34 cellular contexts compared by ENCODE assay signal in genomic region chr17:53409588-53409987, GRCh38.
DNase-seq lines count a peak whose midpoint lies in the region; ATAC-seq, FAIRE-seq and TF ChIP-seq lines count a peak whose summit lies in the region.
"Had no signal": no experiment of that assay in that cellular context is flagged by ENCODE, and none has a peak within 500 bp of the region (broad histone marks: within the 10 kb centered on the region; RNA-seq: fewer than 3 reads in every experiment).

No MANE protein-coding gene starts in this region.

- in situ Hi-C loops in HepG2 (cut with HindIII; ENCODE audit: extremely low pct_ligation_motif_present, low pct_unique_long_range_greater_than_20kb) (no loop called here), K562 (cut with MboI) (no loop called here)

- CTCF ChIA-PET in HepG2 (lab: Yijun Ruan, JAX; ENCODE audit: low intra/inter-chr PET ratio, low total read pairs): no interaction called here
- CTCF ChIA-PET in A549 (lab: Yijun Ruan, JAX): no interaction called here
- CTCF ChIA-PET in K562 (lab: Yijun Ruan, JAX; ENCODE audit: low intra/inter-chr PET ratio): no interaction called here
- CTCF ChIA-PET in activated CD8-positive, alpha-beta T cell treated with anti-CD3 and anti-CD28 coated beads for 36 hours (lab: Charles Lee): no interaction called here

- TF ChIP-seq EP300 in HepG2 (IDR thresholded peaks at IDR 0.05; ENCODE audit: low read depth in 2 of 2, low read length in 2 of 2) (no peak), HepG2 (CRISPR knock-in tag; IDR thresholded peaks at IDR 0.05; ENCODE audit: borderline replicate concordance) (no peak), A549 (IDR thresholded peaks at IDR 0.05) (no peak), K562 (IDR thresholded peaks at IDR 0.05; ENCODE audit: low read length) (no peak)

- H3K27me3 Mint-ChIP-seq in T-helper 17 cell: no peaks in the 10 kb centered on the region
- H3K27me3 Mint-ChIP-seq in activated CD8-positive, alpha-beta T cell treated with anti-CD3 and anti-CD28 coated beads for 36 hours: no peaks in the 10 kb centered on the region
- H3K27me3 Mint-ChIP-seq: B cell; CD4-positive, alpha-beta memory T cell; CD4-positive, alpha-beta T cell; CD4-positive, CD25-positive, alpha-beta regulatory T cell; CD8-positive, alpha-beta memory T cell had no signal

- peaks cover 75% of the 10 kb centered on the region for H3K9me3 ChIP-seq in HepG2 (ENCODE audit: low read length)
- no peaks in the 10 kb centered on the region for H3K9me3 ChIP-seq in right lobe of liver
- peaks cover 22% of the 10 kb centered on the region; the same call in 2 of the 3 replicates for H3K9me3 ChIP-seq in A549
- no peaks in the 10 kb centered on the region for H3K9me3 ChIP-seq in K562 (replicated peaks; ENCODE audit: control insufficient read depth, insufficient read depth, low read depth, low read length)
- no peaks in the 10 kb centered on the region for H3K9me3 ChIP-seq in T-helper 17 cell (ENCODE audit: control insufficient read depth, low read length, poor library complexity, severe bottlenecking)
- H3K9me3 ChIP-seq: BE2C, Caco-2 had no signal

- H3K9ac ChIP-seq in HepG2 (ENCODE audit: insufficient read depth, low read depth, low read length) (no peak overlapping the region), K562 (ENCODE audit: insufficient read depth in 1 of 2, low read depth in 2 of 2, low read length in 2 of 2) (no peak overlapping the region)
- H3K9ac ChIP-seq: BLaER1; BLaER1 treated with 17β-estradiol and CSF1 and Interleukin-3, amounts not matched to agents 10 nM and 100 nM had no signal

- H3K4me2 ChIP-seq in HepG2 (ENCODE audit: low read depth, low read length): no peak overlapping the region
- H3K4me2 ChIP-seq in A549: no peak overlapping the region
- H3K4me2 ChIP-seq in K562 (ENCODE audit: insufficient read depth, low read length): no peak overlapping the region
- H3K4me2 ChIP-seq: BLaER1; BLaER1 treated with 17β-estradiol and CSF1 and Interleukin-3, amounts not matched to agents 10 nM and 100 nM had no signal

- TF ChIP-seq RAD21 in HepG2 (CRISPR knock-in tag; IDR thresholded peaks at IDR 0.05) (no peak), A549 (conservative IDR thresholded peaks at IDR 0.05 in 1 of 2, IDR thresholded peaks at IDR 0.05 in 1 of 2) (no peak), K562 (CRISPR knock-in tag; conservative IDR thresholded peaks at IDR 0.05 in 1 of 2, IDR thresholded peaks at IDR 0.05 in 1 of 2) (no peak)

- H3K4me1 ChIP-seq in HepG2 (ENCODE audit: insufficient read depth, low read length) (no peaks in the 10 kb centered on the region), right lobe of liver (no peaks in the 10 kb centered on the region), A549 (no peaks in the 10 kb centered on the region), K562 (replicated peaks in 1 of 2; ENCODE audit: control insufficient read depth in 2 of 2, insufficient read depth in 2 of 2, low read length in 2 of 2) (no peaks in the 10 kb centered on the region)
- H3K4me1 ChIP-seq: BE2C; BLaER1; BLaER1 treated with 17β-estradiol and CSF1 and Interleukin-3, amounts not matched to agents 10 nM and 100 nM; Caco-2 had no signal

- DNase-seq in HepG2 (ENCODE audit: low spot score) (no peak), right lobe of liver (no peak), A549 (ENCODE audit: low read depth in 1 of 2, low spot score in 1 of 2) (no peak), K562 (ENCODE audit: extremely low read depth in 1 of 4, low spot score in 3 of 4) (no peak), T-helper 17 cell (no peak)
- no peak for DNase-seq in activated CD8-positive, alpha-beta T cell treated with anti-CD3 and anti-CD28 coated beads for 36 hours
- DNase-seq: 8988T; ACHN; AML-193; BE2C; C1 segment of cervical spinal cord; Caco-2; Calu3; CD4-positive, alpha-beta memory T cell; CD4-positive, alpha-beta T cell; CD4-positive, CD25-positive, alpha-beta regulatory T cell; CD8-positive, alpha-beta memory T cell; CD8-positive, alpha-beta T cell; COR-L47; DMS 273 treated with DMSO at 0.1 percent for 48 hours; DMS153; DMS53; DMS79; DMS79 treated with DMSO at 0.1 percent for 48 hours; DND-41; EL had no signal

- H3K27ac ChIP-seq in HepG2 (ENCODE audit: extremely low read length, insufficient read depth, low read length) (no peak overlapping the region), right lobe of liver (no peak overlapping the region), A549 (no peak overlapping the region), K562 (ENCODE audit: extremely low read depth, low read depth, low read length) (no peak overlapping the region)
- H3K27ac ChIP-seq: 22Rv1; BLaER1; BLaER1 treated with 17β-estradiol and CSF1 and Interleukin-3, amounts not matched to agents 10 nM and 100 nM; C4-2B had no signal

- no peak for FAIRE-seq in HepG2 (lab: Jason Lieb, UNC)
- FAIRE-seq in A549 (lab: Jason Lieb, UNC): no peak
- no peak for FAIRE-seq in K562 (lab: Jason Lieb, UNC)
- FAIRE-seq: A204.1, D721Med had no signal

- H3K4me3 ChIP-seq in HepG2 (replicated peaks in 1 of 3; ENCODE audit: insufficient read depth in 1 of 3, low read depth in 2 of 3, low read length in 3 of 3): no peak overlapping the region
- no peak overlapping the region for H3K4me3 ChIP-seq in right lobe of liver
- no peak overlapping the region for H3K4me3 ChIP-seq in A549
- H3K4me3 ChIP-seq in K562: no peak overlapping the region
- H3K4me3 ChIP-seq: BLaER1; BLaER1 treated with 17β-estradiol and CSF1 and Interleukin-3, amounts not matched to agents 10 nM and 100 nM had no signal

- H2AFZ ChIP-seq in HepG2 (ENCODE audit: low read length): no peak overlapping the region
- no peak overlapping the region for H2AFZ ChIP-seq in K562 (ENCODE audit: low read depth, low read length)

- no peaks in the 10 kb centered on the region for H3K9me1 ChIP-seq in K562 (ENCODE audit: control insufficient read depth, insufficient read depth, low read length)

- no peaks in the 10 kb centered on the region for H3K4me1 Mint-ChIP-seq in T-helper 17 cell
- H3K4me1 Mint-ChIP-seq in activated CD8-positive, alpha-beta T cell treated with anti-CD3 and anti-CD28 coated beads for 36 hours (ENCODE audit: low read depth): no peaks in the 10 kb centered on the region
- H3K4me1 Mint-ChIP-seq: B cell; CD14-positive monocyte; CD4-positive, alpha-beta memory T cell; CD4-positive, CD25-positive, alpha-beta regulatory T cell; CD8-positive, alpha-beta memory T cell had no signal

- no peak overlapping the region for H3K27ac Mint-ChIP-seq in T-helper 17 cell
- H3K27ac Mint-ChIP-seq in activated CD8-positive, alpha-beta T cell treated with anti-CD3 and anti-CD28 coated beads for 36 hours: no peak overlapping the region
- H3K27ac Mint-ChIP-seq: B cell; CD14-positive monocyte; CD4-positive, alpha-beta memory T cell; CD4-positive, alpha-beta T cell; CD4-positive, CD25-positive, alpha-beta regulatory T cell; CD8-positive, alpha-beta memory T cell; CD8-positive, alpha-beta T cell had no signal

- TF ChIP-seq CTCF in HepG2 (CRISPR knock-in tag; IDR thresholded peaks at IDR 0.05): no peak
- TF ChIP-seq CTCF in right lobe of liver (IDR thresholded peaks at IDR 0.05): no peak
- TF ChIP-seq CTCF in A549 (IDR thresholded peaks at IDR 0.05): no peak
- TF ChIP-seq CTCF in K562 (IDR thresholded peaks at IDR 0.05 in 2 of 3, conservative IDR thresholded peaks at IDR 0.05 in 1 of 3; ENCODE audit: insufficient read depth in 2 of 3, low read depth in 1 of 3, low read length in 3 of 3): no peak
- no peak for TF ChIP-seq CTCF in activated CD8-positive, alpha-beta T cell treated with anti-CD3 and anti-CD28 coated beads for 36 hours (IDR thresholded peaks at IDR 0.05)

- H3K27me3 ChIP-seq in HepG2 (ENCODE audit: control insufficient read depth in 1 of 2, insufficient read depth in 2 of 2, low read length in 2 of 2) (no peaks in the 10 kb centered on the region), right lobe of liver (no peaks in the 10 kb centered on the region), K562 (ENCODE audit: control insufficient read depth in 2 of 2, insufficient read depth in 2 of 2, low read length in 2 of 2) (no peaks in the 10 kb centered on the region)
- H3K27me3 ChIP-seq: BE2C; BLaER1; BLaER1 treated with 17β-estradiol and CSF1 and Interleukin-3, amounts not matched to agents 10 nM and 100 nM had no signal

- H3K79me2 ChIP-seq in HepG2 (ENCODE audit: insufficient read depth, low read length) (no peaks in the 10 kb centered on the region), K562 (ENCODE audit: control insufficient read depth, insufficient read depth, low read length) (no peaks in the 10 kb centered on the region)

- H3K9me3 Mint-ChIP-seq in activated CD8-positive, alpha-beta T cell treated with anti-CD3 and anti-CD28 coated beads for 36 hours: peaks cover 22% of the 10 kb centered on the region

- BruUV-seq in HepG2 (replicated peaks; lab: Mats Ljungman, UMichigan) (no TSS peak), K562 (replicated peaks; lab: Mats Ljungman, UMichigan) (no TSS peak)

- H4K20me1 ChIP-seq in HepG2 (ENCODE audit: insufficient read depth, low read length): no peaks in the 10 kb centered on the region
- no peaks in the 10 kb centered on the region for H4K20me1 ChIP-seq in K562 (replicated peaks; ENCODE audit: control insufficient read depth, insufficient read depth, low read length)
- H4K20me1 ChIP-seq: BLaER1; BLaER1 treated with 17β-estradiol and CSF1 and Interleukin-3, amounts not matched to agents 10 nM and 100 nM had no signal

- intact Hi-C loops in HepG2 (cut with micrococcal nuclease; ENCODE audit: unreplicated experiment) (no loop called here), right lobe of liver (cut with DNase I) (no loop called here), K562 (cut with micrococcal nuclease) (no loop called here)
- intact Hi-C loops in activated CD8-positive, alpha-beta T cell treated with anti-CD3 and anti-CD28 coated beads for 36 hours (cut with micrococcal nuclease): no loop called here

- TF ChIP-seq POLR2A in HepG2 (IDR thresholded peaks at IDR 0.05; ENCODE audit: insufficient read depth in 1 of 2, low read depth in 2 of 2, low read length in 2 of 2) (no peak), right lobe of liver (IDR thresholded peaks at IDR 0.05) (no peak), A549 (IDR thresholded peaks at IDR 0.05; ENCODE audit: low read length) (no peak), K562 (conservative IDR thresholded peaks at IDR 0.05) (no peak)

- H3K36me3 ChIP-seq in HepG2 (replicated peaks in 1 of 2; ENCODE audit: control insufficient read depth in 1 of 2, insufficient read depth in 2 of 2, low read length in 2 of 2) (no peaks in the 10 kb centered on the region), right lobe of liver (no peaks in the 10 kb centered on the region), K562 (ENCODE audit: control insufficient read depth, insufficient read depth, low read length) (no peaks in the 10 kb centered on the region)
- H3K36me3 ChIP-seq: BE2C; BLaER1; BLaER1 treated with 17β-estradiol and CSF1 and Interleukin-3, amounts not matched to agents 10 nM and 100 nM had no signal

- 3% methylated on average over 2 of the region's 2 CpGs for WGBS in HepG2 (ENCODE audit: low lambda C conversion rate)
- WGBS in right lobe of liver (ENCODE audit: insufficient coverage, low coverage, low lambda C conversion rate, missing lambda C conversion rate): 27% methylated on average over 2 of the region's 2 CpGs
- WGBS in A549 (ENCODE audit: missing lambda C conversion rate): under 1% methylated on average over 2 of the region's 2 CpGs
- WGBS in K562 (ENCODE audit: insufficient coverage, low coverage, missing lambda C conversion rate): 5% methylated on average over 2 of the region's 2 CpGs

- POLR2A ChIA-PET in HepG2 (lab: Yijun Ruan, JAX): no interaction called here
- POLR2A ChIA-PET in A549 (lab: Yijun Ruan, JAX): no interaction called here
- POLR2A ChIA-PET in K562 (lab: Yijun Ruan, JAX): no interaction called here
- POLR2A ChIA-PET in activated CD8-positive, alpha-beta T cell treated with anti-CD3 and anti-CD28 coated beads for 36 hours (lab: Charles Lee): no interaction called here

- H3K4me3 Mint-ChIP-seq in T-helper 17 cell: no peak overlapping the region
- H3K4me3 Mint-ChIP-seq in activated CD8-positive, alpha-beta T cell treated with anti-CD3 and anti-CD28 coated beads for 36 hours: no peak overlapping the region
- H3K4me3 Mint-ChIP-seq: B cell; CD14-positive monocyte; CD4-positive, alpha-beta memory T cell; CD4-positive, alpha-beta T cell; CD4-positive, CD25-positive, alpha-beta regulatory T cell; CD8-positive, alpha-beta memory T cell; CD8-positive, alpha-beta T cell had no signal

- H3K36me3 Mint-ChIP-seq in T-helper 17 cell (ENCODE audit: low read depth): no peaks in the 10 kb centered on the region
- no peaks in the 10 kb centered on the region for H3K36me3 Mint-ChIP-seq in activated CD8-positive, alpha-beta T cell treated with anti-CD3 and anti-CD28 coated beads for 36 hours (ENCODE audit: low read depth)
- H3K36me3 Mint-ChIP-seq: CD14-positive monocyte; CD4-positive, alpha-beta memory T cell; CD4-positive, CD25-positive, alpha-beta regulatory T cell; CD8-positive, alpha-beta memory T cell; CD8-positive, alpha-beta T cell had no signal

- ATAC-seq in HepG2 (no peak), right lobe of liver (no peak), A549 (no peak), K562 (no peak), T-helper 17 cell (no peak)
- ATAC-seq in activated CD8-positive, alpha-beta T cell treated with anti-CD3 and anti-CD28 coated beads for 36 hours: no peak
- ATAC-seq: CD8-positive, alpha-beta T cell had no signal

Comparison
In these comparisons a context has a peak if more than half of its experiments do, and no peak if none do; other contexts are left out.
1. Of the 241 proteins assayed by ChIP-seq in both HepG2 and K562: peak only in HepG2: MAFF and MAFK; only in K562: none; in both: none; in neither: 239.